Comparison of ENCODE assay signal across 24 cellular contexts in genomic region chr10:17883621-17884020, GRCh38.
DNase-seq lines count a peak whose midpoint lies in the region; ATAC-seq and TF ChIP-seq lines count a peak whose summit lies in the region.
"Had no signal": no experiment of that assay in that cellular context is flagged by ENCODE, and none has a peak within 500 bp of the region (broad histone marks: within the 10 kb centered on the region; RNA-seq: fewer than 3 reads in every experiment).

No MANE protein-coding gene starts in this region.

- DNase-seq in DMS53 (lab: John Stamatoyannopoulos, UW) (peak; percentile 98), NCI-H128 (lab: John Stamatoyannopoulos, UW; ENCODE audit: unreplicated experiment) (peak; percentile 23), SHP77 treated with DMSO at 0.1 percent for 48 hours (lab: John Stamatoyannopoulos, UW) (peak; percentile 74), mucosa of descending colon (peak; percentile 46 to 56 (median 49)), NCI-H226 (no peak)
- DNase-seq in activated CD8-positive, alpha-beta memory T cell treated with anti-CD3 and anti-CD28 coated beads, Interleukin-2, amount 10 ng/mL, durations not matched to agents 7 days and 5 days, result no peak
- DNase-seq: activated CD4-positive, alpha-beta T cell treated with anti-CD3 and anti-CD28 coated beads, Interleukin-2, amount 10 ng/mL, durations not matched to agents 7 days and 5 days; activated naive CD4-positive, alpha-beta T cell; activated T-cell treated with anti-CD3 and anti-CD28 coated beads, Interleukin-2, amount 50 U/mL, for 48 hours; adrenal gland; Caco-2; EL; NCI-H187 treated with DMSO at 0.1 percent for 48 hours; NCI-H446 treated with DMSO at 0.1 percent for 48 hours; NK-92 treated with Interleukin-12 subunit alpha and Interleukin-12 subunit beta, amount 100 ng/mL, for 24 hours; ovary; PC-9; retina; SJCRH30; trophoblast cell had no signal

- CTCF ChIA-PET in activated CD8-positive, alpha-beta memory T cell treated with anti-CD3 and anti-CD28 coated beads, Interleukin-2, amount 10 ng/mL, durations not matched to agents 7 days and 5 days (lab: Charles Lee), result no interaction called here

- no peaks in the 10 kb centered on the region for H3K4me1 ChIP-seq in mucosa of descending colon (ENCODE audit: low read depth)
- H3K4me1 ChIP-seq: adrenal gland; BLaER1 treated with 17β-estradiol and CSF1 and Interleukin-3, amounts not matched to agents 10 nM and 100 nM; Caco-2; SJCRH30 had no signal

- TF ChIP-seq CTCF in mucosa of descending colon (IDR thresholded peaks at IDR 0.05), result no peak

- H3K27ac Mint-ChIP-seq in activated CD8-positive, alpha-beta memory T cell treated with anti-CD3 and anti-CD28 coated beads, Interleukin-2, amount 10 ng/mL, durations not matched to agents 7 days and 5 days, result no peak overlapping the region
- H3K27ac Mint-ChIP-seq: activated CD4-positive, alpha-beta T cell treated with anti-CD3 and anti-CD28 coated beads, Interleukin-2, amount 10 ng/mL, durations not matched to agents 7 days and 5 days; brain had no signal

- no peak overlapping the region for H3K4me3 Mint-ChIP-seq in activated CD8-positive, alpha-beta memory T cell treated with anti-CD3 and anti-CD28 coated beads, Interleukin-2, amount 10 ng/mL, durations not matched to agents 7 days and 5 days
- H3K4me3 Mint-ChIP-seq: activated CD4-positive, alpha-beta T cell treated with anti-CD3 and anti-CD28 coated beads, Interleukin-2, amount 10 ng/mL, durations not matched to agents 7 days and 5 days; brain had no signal

- no peaks in the 10 kb centered on the region for H3K9me3 ChIP-seq in mucosa of descending colon
- H3K9me3 ChIP-seq: adrenal gland, Caco-2, ovary, SJCRH30 had no signal

- H3K4me3 ChIP-seq in mucosa of descending colon, result no peak overlapping the region
- H3K4me3 ChIP-seq: adrenal gland, GM12878, ovary, PC-9, SJCRH30 had no signal

- no peaks in the 10 kb centered on the region for H3K36me3 ChIP-seq in mucosa of descending colon (ENCODE audit: low read depth)
- H3K36me3 ChIP-seq: ovary, SJCRH30 had no signal

- ATAC-seq in mucosa of descending colon (peak; percentile 97), HG03460 (IDR thresholded peaks at IDR 0.05; ENCODE audit: unreplicated experiment) (no peak)
- no peak for ATAC-seq in activated CD8-positive, alpha-beta memory T cell treated with anti-CD3 and anti-CD28 coated beads, Interleukin-2, amount 10 ng/mL, durations not matched to agents 7 days and 5 days
- ATAC-seq: GM12878 had no signal

- no peaks in the 10 kb centered on the region for H3K4me1 Mint-ChIP-seq in activated CD8-positive, alpha-beta memory T cell treated with anti-CD3 and anti-CD28 coated beads, Interleukin-2, amount 10 ng/mL, durations not matched to agents 7 days and 5 days
- H3K4me1 Mint-ChIP-seq: activated CD4-positive, alpha-beta T cell treated with anti-CD3 and anti-CD28 coated beads, Interleukin-2, amount 10 ng/mL, durations not matched to agents 7 days and 5 days; brain had no signal

- intact Hi-C loops in mucosa of descending colon (cut with DNase I, micrococcal nuclease), result no loop called here

- no peaks in the 10 kb centered on the region for H3K27me3 Mint-ChIP-seq in activated CD8-positive, alpha-beta memory T cell treated with anti-CD3 and anti-CD28 coated beads, Interleukin-2, amount 10 ng/mL, durations not matched to agents 7 days and 5 days
- H3K27me3 Mint-ChIP-seq: activated CD4-positive, alpha-beta T cell treated with anti-CD3 and anti-CD28 coated beads, Interleukin-2, amount 10 ng/mL, durations not matched to agents 7 days and 5 days had no signal

- H3K9me3 Mint-ChIP-seq in activated CD8-positive, alpha-beta memory T cell treated with anti-CD3 and anti-CD28 coated beads, Interleukin-2, amount 10 ng/mL, durations not matched to agents 7 days and 5 days (ENCODE audit: low read depth), result peaks cover 2% of the 10 kb centered on the region

- H3K36me3 Mint-ChIP-seq in activated CD8-positive, alpha-beta memory T cell treated with anti-CD3 and anti-CD28 coated beads, Interleukin-2, amount 10 ng/mL, durations not matched to agents 7 days and 5 days, result no peaks in the 10 kb centered on the region
- H3K36me3 Mint-ChIP-seq: brain had no signal

Comparison
In these comparisons a context has a peak if more than half of its experiments do, and no peak if none do; other contexts are left out.
1. DNase-seq: peak in DMS53 (single experiment), NCI-H128 (single experiment), SHP77 treated with DMSO at 0.1 percent for 48 hours (single experiment) and mucosa of descending colon (3 of 3); none in activated CD8-positive, alpha-beta memory T cell treated with anti-CD3 and anti-CD28 coated beads, Interleukin-2, amount 10 ng/mL, durations not matched to agents 7 days and 5 days (single experiment) and NCI-H226 (single experiment).